ENCODE assay signal across 1 cellular context in the genomic region with DNA sequence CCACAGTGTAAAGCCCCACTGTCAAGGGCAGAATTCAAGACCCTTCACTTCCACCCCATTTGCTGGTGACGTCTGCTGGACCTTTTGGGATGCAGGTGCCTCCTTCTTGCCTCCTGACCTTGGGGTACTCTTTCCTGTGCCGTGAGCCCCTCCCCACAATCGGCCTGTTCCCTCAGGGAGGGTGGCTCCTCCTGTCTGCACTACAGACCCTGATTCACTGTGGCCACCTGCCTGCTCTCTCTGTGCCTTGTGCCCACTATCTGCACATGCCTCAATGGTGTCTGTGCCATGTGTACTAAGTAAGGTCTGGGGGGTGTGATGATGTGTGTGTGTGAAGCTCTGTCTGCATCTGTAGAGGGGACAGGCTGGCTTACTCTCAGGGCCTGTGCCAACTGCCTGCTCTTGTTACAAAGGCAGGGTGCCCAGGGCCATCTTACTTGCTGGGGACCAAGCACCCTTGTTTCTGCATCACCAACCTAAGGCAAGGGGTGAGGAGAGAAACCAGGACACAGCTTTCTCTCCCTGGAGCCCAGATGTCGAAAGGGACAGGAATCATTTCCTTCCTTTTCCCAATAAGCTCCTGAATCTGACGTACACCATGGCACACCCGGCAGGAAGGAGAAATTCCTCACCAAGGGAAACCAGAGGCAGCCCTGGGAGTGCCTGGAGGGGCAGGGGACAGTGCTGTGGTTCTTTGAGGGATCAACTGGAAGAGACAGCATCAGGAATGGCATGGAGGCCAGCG.
TF ChIP-seq lines count a peak whose summit lies in the region.

No MANE protein-coding gene starts in this region.

TF ChIP-seq in IMR-90, 13 proteins besides CTCF, POLR2A, EP300 and RAD21:
- TF ChIP-seq NFE2L2 (IDR thresholded peaks at IDR 0.05; ENCODE audit: low read depth, low read length) (no peak), CEBPB (IDR thresholded peaks at IDR 0.05; ENCODE audit: low read depth, low read length) (no peak), SMC3 (IDR thresholded peaks at IDR 0.05; ENCODE audit: low read depth, low read length) (no peak), RFX5 (IDR thresholded peaks at IDR 0.05; ENCODE audit: low read depth, low read length) (no peak), FOS (IDR thresholded peaks at IDR 0.05; ENCODE audit: low read depth, low read length) (no peak), MAFK (IDR thresholded peaks at IDR 0.05; ENCODE audit: low read depth, low read length) (no peak), RCOR1 (IDR thresholded peaks at IDR 0.05; ENCODE audit: insufficient replicate concordance, low read length) (no peak), BHLHE40 (IDR thresholded peaks at IDR 0.05; ENCODE audit: low read depth, low read length) (no peak), CHD1 (IDR thresholded peaks at IDR 0.05; ENCODE audit: low read depth, low read length) (no peak), MAZ (IDR thresholded peaks at IDR 0.05; ENCODE audit: borderline replicate concordance, low read depth, low read length) (no peak), MXI1 (IDR thresholded peaks at IDR 0.05; ENCODE audit: borderline replicate concordance, low read depth, low read length) (no peak)
- TF ChIP-seq, protein P1, sequence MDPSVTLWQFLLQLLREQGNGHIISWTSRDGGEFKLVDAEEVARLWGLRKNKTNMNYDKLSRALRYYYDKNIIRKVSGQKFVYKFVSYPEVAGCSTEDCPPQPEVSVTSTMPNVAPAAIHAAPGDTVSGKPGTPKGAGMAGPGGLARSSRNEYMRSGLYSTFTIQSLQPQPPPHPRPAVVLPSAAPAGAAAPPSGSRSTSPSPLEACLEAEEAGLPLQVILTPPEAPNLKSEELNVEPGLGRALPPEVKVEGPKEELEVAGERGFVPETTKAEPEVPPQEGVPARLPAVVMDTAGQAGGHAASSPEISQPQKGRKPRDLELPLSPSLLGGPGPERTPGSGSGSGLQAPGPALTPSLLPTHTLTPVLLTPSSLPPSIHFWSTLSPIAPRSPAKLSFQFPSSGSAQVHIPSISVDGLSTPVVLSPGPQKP (IDR thresholded peaks at IDR 0.05; ENCODE audit: borderline replicate concordance, low read depth, low read length): no peak
- TF ChIP-seq, protein P2, sequence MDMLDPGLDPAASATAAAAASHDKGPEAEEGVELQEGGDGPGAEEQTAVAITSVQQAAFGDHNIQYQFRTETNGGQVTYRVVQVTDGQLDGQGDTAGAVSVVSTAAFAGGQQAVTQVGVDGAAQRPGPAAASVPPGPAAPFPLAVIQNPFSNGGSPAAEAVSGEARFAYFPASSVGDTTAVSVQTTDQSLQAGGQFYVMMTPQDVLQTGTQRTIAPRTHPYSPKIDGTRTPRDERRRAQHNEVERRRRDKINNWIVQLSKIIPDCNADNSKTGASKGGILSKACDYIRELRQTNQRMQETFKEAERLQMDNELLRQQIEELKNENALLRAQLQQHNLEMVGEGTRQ (IDR thresholded peaks at IDR 0.05; ENCODE audit: low read depth, low read length): no peak
